In the genomic region with DNA sequence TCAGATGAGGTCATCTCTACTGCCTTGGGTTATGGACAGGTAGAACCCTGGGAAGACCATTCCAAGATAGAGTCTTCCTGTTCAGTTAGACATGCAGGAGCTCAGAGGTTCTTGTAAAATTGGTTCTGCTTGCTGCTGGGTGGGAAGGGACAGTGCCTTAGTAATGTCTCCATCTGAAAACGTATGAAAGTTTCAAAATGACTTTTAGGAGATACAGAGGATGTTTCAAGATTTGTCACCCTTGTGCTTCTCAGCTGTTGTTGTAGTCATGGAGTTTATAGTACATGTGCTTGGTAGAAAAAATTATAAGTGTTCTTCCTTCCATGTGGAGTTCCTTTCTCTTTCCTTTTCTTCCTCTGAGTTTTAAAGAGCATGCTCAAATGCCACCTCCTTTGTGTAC, we compare ENCODE assay signal across 10 cellular contexts.
DNase-seq lines count a peak whose midpoint lies in the region; ATAC-seq lines count a peak whose summit lies in the region.
"Had no signal": no experiment of that assay in that cellular context is flagged by ENCODE, and none has a peak within 500 bp of the region (broad histone marks: within the 10 kb centered on the region; RNA-seq: fewer than 3 reads in every experiment).

No MANE protein-coding gene starts in this region.

- ATAC-seq in GM21786 (IDR thresholded peaks at IDR 0.05; ENCODE audit: unreplicated experiment) (peak; percentile 92), HG03432 (IDR thresholded peaks at IDR 0.05; ENCODE audit: unreplicated experiment) (peak; percentile 99)

- peak; percentile 21 for DNase-seq in stimulated activated CD4-positive, alpha-beta T cell treated with anti-CD3 and anti-CD28 coated beads, Interleukin-1b, Interleukin-23, amount 100 ng/mL, for 48 hours
- DNase-seq in stimulated activated CD4-positive, alpha-beta T cell treated with anti-CD3 and anti-CD28 coated beads, Interleukin-4, amount 100 ng/mL, for 4 hours: no peak
- DNase-seq in cerebellum (ENCODE audit: low spot score) (no peak), NCI-H82 (lab: John Stamatoyannopoulos, UW) (no peak), cerebellar nuclear complex (lab: John Stamatoyannopoulos, UW) (no peak)
- no peak for DNase-seq in stimulated activated CD8-positive, alpha-beta memory T cell treated with anti-CD3 and anti-CD28 coated beads, Interleukin-4, amount 100 ng/mL, for 48 hours
- DNase-seq: dorsolateral prefrontal cortex, NCI-H2171 had no signal
